ENCODE assay signal across 13 cellular contexts in the genomic region with DNA sequence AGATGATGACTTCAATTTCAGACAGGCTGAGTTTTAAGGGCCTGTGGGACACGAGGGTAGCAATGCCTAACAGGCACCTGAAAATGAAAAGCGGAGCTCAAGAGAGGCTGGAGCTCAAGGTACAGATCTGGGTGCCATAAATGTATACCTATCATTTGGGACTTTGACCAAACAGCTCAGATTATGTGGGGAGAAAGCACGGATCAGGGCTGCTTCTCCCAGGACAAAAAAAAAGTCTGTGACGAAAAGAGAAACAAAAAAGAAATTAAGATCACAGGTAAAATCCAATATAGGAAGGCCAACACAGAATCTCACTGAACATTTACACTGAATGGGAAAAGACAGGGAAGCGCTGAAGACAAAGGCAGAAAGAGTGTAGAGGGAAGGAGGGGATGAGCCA. TPM values are rescaled to one million over a fixed set of nuclear protein-coding genes. Genes with fewer than 3 reads are reported as not detected.
DNase-seq lines count a peak whose midpoint lies in the region; ATAC-seq and TF ChIP-seq lines count a peak whose summit lies in the region.
"Had no signal": no experiment of that assay in that cellular context is flagged by ENCODE, and none has a peak within 500 bp of the region (broad histone marks: within the 10 kb centered on the region; RNA-seq: fewer than 3 reads in every experiment).

No MANE protein-coding gene starts in this region.

- H2AK5ac ChIP-seq in trophoblast cell (ENCODE audit: low read length), result no peak overlapping the region

- no peak overlapping the region for H4K12ac ChIP-seq in trophoblast cell (ENCODE audit: low read depth, low read length)

- H3F3A ChIP-seq in OCI-LY1 (ENCODE audit: insufficient read depth, low read length), result 0 out of 2 replicates have a peak, but pooled peaks cover 3% of the 10 kb centered on the region

- H3K9me3 Mint-ChIP-seq in T-helper 2 cell treated with Interferon-gamma antibody and Interleukin-4, amounts not matched to agents 5 μg/mL and 100 μg/mL, for 36 hours, result no peaks in the 10 kb centered on the region
- H3K9me3 Mint-ChIP-seq in dendritic cell treated with granulocyte-macrophage colony-stimulating factor and Interleukin-4, amounts not matched to agents 40 ng/mL and 50 ng/mL, for 4 days, result no peaks in the 10 kb centered on the region

- H2BK12ac ChIP-seq in trophoblast cell (ENCODE audit: low read length), result no peak overlapping the region

- peaks cover 52% of the 10 kb centered on the region for H3K36me3 ChIP-seq in OCI-LY1 (ENCODE audit: insufficient read depth, low read length)
- H3K36me3 ChIP-seq in trophoblast cell (ENCODE audit: control insufficient read depth in 1 of 2, insufficient read depth in 2 of 2, low read length in 2 of 2), result peaks cover 4 to 11% of the 10 kb centered on the region in 2 experiments

- no peaks in the 10 kb centered on the region for H3K27me3 ChIP-seq in OCI-LY1 (ENCODE audit: insufficient read depth, low read length)
- H3K27me3 ChIP-seq in trophoblast cell (ENCODE audit: insufficient read depth, low read length), result no peaks in the 10 kb centered on the region
- H3K27me3 ChIP-seq: foreskin keratinocyte had no signal

- H4K8ac ChIP-seq in trophoblast cell (ENCODE audit: low read depth, low read length), result no peak overlapping the region

- no peaks in the 10 kb centered on the region for H4K20me1 ChIP-seq in OCI-LY1 (ENCODE audit: insufficient read depth, low read length)

- H3K79me1 ChIP-seq in trophoblast cell (ENCODE audit: low read length), result peaks cover 6% of the 10 kb centered on the region

- intact Hi-C loops in dendritic cell treated with granulocyte-macrophage colony-stimulating factor and Interleukin-4, amounts not matched to agents 40 ng/mL and 50 ng/mL, for 4 days (cut with micrococcal nuclease), result no loop called here

- peak overlapping the region; percentile 44 for H3K4ac ChIP-seq in trophoblast cell (ENCODE audit: low read depth, low read length)

- no peaks in the 10 kb centered on the region for H3K9me2 ChIP-seq in OCI-LY1 (ENCODE audit: low read depth, low read length)

- no peak overlapping the region for H3K18ac ChIP-seq in trophoblast cell (ENCODE audit: low read length)

- H2AFZ ChIP-seq in OCI-LY1 (ENCODE audit: low read length), result no peak overlapping the region
- H2AFZ ChIP-seq in trophoblast cell (ENCODE audit: insufficient read depth, low read length, poor library complexity), result no peak overlapping the region

- peaks cover 49% of the 10 kb centered on the region for H3K79me2 ChIP-seq in OCI-LY1 (ENCODE audit: insufficient read depth, low read length)
- peaks cover 3% of the 10 kb centered on the region for H3K79me2 ChIP-seq in trophoblast cell (ENCODE audit: control insufficient read depth, insufficient read depth, low read length, poor library complexity)

- H3K27ac Mint-ChIP-seq in T-helper 2 cell treated with Interferon-gamma antibody and Interleukin-4, amounts not matched to agents 5 μg/mL and 100 μg/mL, for 36 hours, result peak overlapping the region; percentile 67
- H3K27ac Mint-ChIP-seq in dendritic cell treated with granulocyte-macrophage colony-stimulating factor and Interleukin-4, amounts not matched to agents 40 ng/mL and 50 ng/mL, for 4 days, result no peak overlapping the region

- H3K4me1 Mint-ChIP-seq in T-helper 2 cell treated with Interferon-gamma antibody and Interleukin-4, amounts not matched to agents 5 μg/mL and 100 μg/mL, for 36 hours (ENCODE audit: low read depth), result peaks cover 58% of the 10 kb centered on the region
- H3K4me1 Mint-ChIP-seq in dendritic cell treated with granulocyte-macrophage colony-stimulating factor and Interleukin-4, amounts not matched to agents 40 ng/mL and 50 ng/mL, for 4 days (ENCODE audit: low read depth), result peaks cover 32% of the 10 kb centered on the region

- no peak overlapping the region for H3K23ac ChIP-seq in trophoblast cell (ENCODE audit: low read length)

- H2BK5ac ChIP-seq in trophoblast cell (ENCODE audit: low read depth, low read length, poor library complexity), result no peak overlapping the region

- H3K9ac ChIP-seq in OCI-LY1 (ENCODE audit: low read length) (peak overlapping the region; percentile 82; the same call in 1 of the 2 replicates), trophoblast cell (ENCODE audit: low read length) (no peak overlapping the region)

- no peak for DNase-seq in T-helper 2 cell treated with Interferon-gamma antibody and Interleukin-4, amounts not matched to agents 5 μg/mL and 100 μg/mL, for 36 hours (ENCODE audit: low spot score)
- DNase-seq in T-helper 2 cell, result no peak
- no peak for DNase-seq in trophoblast cell
- DNase-seq in anterior cingulate cortex (lab: John Stamatoyannopoulos, UW), result no peak
- DNase-seq in NCI-H1105 treated with DMSO at 0.1 percent for 48 hours (lab: John Stamatoyannopoulos, UW), result no peak
- no peak for DNase-seq in omental fat pad (ENCODE audit: low spot score)
- DNase-seq: activated CD4-positive, CD25-positive, alpha-beta regulatory T cell treated with anti-CD3 and anti-CD28 coated beads, Interleukin-2, amount 50 U/mL, for 72 hours; foreskin keratinocyte; left ventricle myocardium inferior; NCI-H1417 treated with DMSO at 0.1 percent for 48 hours; OCI-M1 had no signal

- H3K14ac ChIP-seq in trophoblast cell (ENCODE audit: low read length), result no peak overlapping the region

- TF ChIP-seq CTCF in OCI-LY1 (IDR thresholded peaks at IDR 0.05; ENCODE audit: low read length) (no peak), omental fat pad (IDR thresholded peaks at IDR 0.05) (no peak)

- peaks cover 48% of the 10 kb centered on the region for H3K4me1 ChIP-seq in OCI-LY1 (ENCODE audit: insufficient read depth, low read length, severe bottlenecking)
- peaks cover 0 to 8% of the 10 kb centered on the region in 2 experiments for H3K4me1 ChIP-seq in trophoblast cell (ENCODE audit: control insufficient read depth in 1 of 2, insufficient read depth in 2 of 2, low read length in 2 of 2)

- no peak for ATAC-seq in omental fat pad (ENCODE audit: low FRiP score)
- ATAC-seq: foreskin keratinocyte had no signal

- no peak overlapping the region for H4K91ac ChIP-seq in trophoblast cell (ENCODE audit: low read depth, low read length)

- peaks cover 46% of the 10 kb centered on the region for H3K36me3 Mint-ChIP-seq in T-helper 2 cell treated with Interferon-gamma antibody and Interleukin-4, amounts not matched to agents 5 μg/mL and 100 μg/mL, for 36 hours (ENCODE audit: low read depth)
- peaks cover 54% of the 10 kb centered on the region for H3K36me3 Mint-ChIP-seq in dendritic cell treated with granulocyte-macrophage colony-stimulating factor and Interleukin-4, amounts not matched to agents 40 ng/mL and 50 ng/mL, for 4 days (ENCODE audit: low read depth)

- peak overlapping the region; percentile 80 for H3K4me2 ChIP-seq in OCI-LY1 (ENCODE audit: low read length)
- H3K4me2 ChIP-seq in trophoblast cell (ENCODE audit: low read length), result no peak overlapping the region

- H3K9me3 ChIP-seq in OCI-LY1 (ENCODE audit: low read length) (no peaks in the 10 kb centered on the region), trophoblast cell (ENCODE audit: insufficient read depth, low read depth, low read length) (no peaks in the 10 kb centered on the region)
- H3K9me3 ChIP-seq: left ventricle myocardium inferior had no signal

- H3K4me3 Mint-ChIP-seq in T-helper 2 cell treated with Interferon-gamma antibody and Interleukin-4, amounts not matched to agents 5 μg/mL and 100 μg/mL, for 36 hours, result peak overlapping the region; percentile 82
- peak overlapping the region; percentile 94 for H3K4me3 Mint-ChIP-seq in dendritic cell treated with granulocyte-macrophage colony-stimulating factor and Interleukin-4, amounts not matched to agents 40 ng/mL and 50 ng/mL, for 4 days

- no peak overlapping the region for H2BK120ac ChIP-seq in trophoblast cell (ENCODE audit: insufficient read depth, low read length, poor library complexity)

- H3K4me3 ChIP-seq in OCI-LY1 (ENCODE audit: low read depth, low read length, poor library complexity, severe bottlenecking) (peak overlapping the region; percentile 86), trophoblast cell (ENCODE audit: low read depth, low read length) (no peak overlapping the region)

- WGBS in trophoblast cell (ENCODE audit: extremely low coverage, insufficient coverage, insufficient read length), result no CpG with 5 or more reads among the region's 5 CpGs

- H3K27ac ChIP-seq in OCI-LY1 (ENCODE audit: low read depth, low read length, poor library complexity, severe bottlenecking) (no peak overlapping the region), trophoblast cell (ENCODE audit: low read depth, low read length) (no peak overlapping the region)
- H3K27ac ChIP-seq: foreskin keratinocyte, left ventricle myocardium inferior had no signal

- H3K27me3 Mint-ChIP-seq in T-helper 2 cell treated with Interferon-gamma antibody and Interleukin-4, amounts not matched to agents 5 μg/mL and 100 μg/mL, for 36 hours (ENCODE audit: low read depth), result no peaks in the 10 kb centered on the region
- H3K27me3 Mint-ChIP-seq in dendritic cell treated with granulocyte-macrophage colony-stimulating factor and Interleukin-4, amounts not matched to agents 40 ng/mL and 50 ng/mL, for 4 days, result no peaks in the 10 kb centered on the region

RNA-seq across cellular contexts. Expression of gene PRELID3B, which starts 1.9 kb away (rescaled TPM):
- polyA plus RNA-seq in trophoblast cell (2013), result 15.5 and 16.5 TPM in 2 replicates
- total RNA-seq in omental fat pad, result 10 to 100 TPM; 33.1 to 71.1 (median 51.2) TPM

RNA-seq across cellular contexts. Expression of gene ATP5F1E, which starts 8.5 kb away (rescaled TPM):
- polyA plus RNA-seq in trophoblast cell (2013), result 59.8 and 60.8 TPM in 2 replicates
- 10 to 100 TPM; 33.4 to 46.4 (median 37.5) TPM for total RNA-seq in omental fat pad

RNA-seq across cellular contexts. Expression of gene TUBB1, which starts 21.5 kb away (rescaled TPM):
- polyA plus RNA-seq in trophoblast cell (2013), result 0.12 TPM in 2 replicates
- under 1 TPM; 0.19 to 0.56 (median 0.36) TPM for total RNA-seq in omental fat pad
- total RNA-seq: foreskin keratinocyte had no signal
- polyA plus RNA-seq: foreskin keratinocyte had no signal

RNA-seq across cellular contexts. Expression of gene CTSZ, which starts 33.6 kb away (rescaled TPM):
- 62.0 and 62.5 TPM in 2 replicates for polyA plus RNA-seq in trophoblast cell (2013)
- 100 to 1,000 TPM; 165 to 410 (median 217) TPM for total RNA-seq in omental fat pad

RNA-seq across cellular contexts. Expression of gene NELFCD, which starts 59.6 kb away (rescaled TPM):
- 40.7 and 44.1 TPM in 2 replicates for polyA plus RNA-seq in trophoblast cell (2013)
- total RNA-seq in omental fat pad, result 10 to 100 TPM; 44.7 to 63.5 (median 53.4) TPM
